Comparison of ENCODE assay signal across 8 cellular contexts in genomic region chr1:95072532-95073419, GRCh38. TPM values are rescaled to one million over a fixed set of nuclear protein-coding genes. Genes with fewer than 3 reads are reported as not detected.
DNase-seq lines count a peak whose midpoint lies in the region; ATAC-seq, FAIRE-seq and TF ChIP-seq lines count a peak whose summit lies in the region.

Gene ALG14, minus strand, starts transcription at chr1:95072951. Its CDS starts 53 bp downstream, at chr1:95072898.

- peak; percentile 62 for DNase-seq in GM12892 (ENCODE audit: insufficient read length)
- DNase-seq in NCI-H1436 treated with DMSO at 0.1 percent for 48 hours (lab: John Stamatoyannopoulos, UW) = peak; percentile 72
- DNase-seq in T follicular helper cell (ENCODE audit: low read depth) = peak; percentile 93
- DNase-seq in adrenal gland = peak; percentile 95 to 98 (median 96)
- peak; percentile 92 to 96 for DNase-seq in heart right ventricle
- DNase-seq in pons (ENCODE audit: low spot score) = peak; percentile 98
- DNase-seq in type B pancreatic cell (ENCODE audit: extremely low spot score, unreplicated experiment) = peak; percentile 92

- H3K36me3 ChIP-seq in adrenal gland (replicated peaks in 1 of 2) (no peaks in the 10 kb centered on the region), heart right ventricle (peaks cover 0 to 10% (median 0%) of the 10 kb centered on the region in 9 donors)

- H3K9me3 ChIP-seq in adrenal gland (replicated peaks in 1 of 3) (no peaks in the 10 kb centered on the region), heart right ventricle (no peaks in the 10 kb centered on the region)

- no peaks in the 10 kb centered on the region for H3K9me3 Mint-ChIP-seq in type B pancreatic cell

- H3K4me3 ChIP-seq in adrenal gland = peak within 1 kb of the TSS; percentile 4 to 88 (median 55)
- H3K4me3 ChIP-seq in heart right ventricle = peak within 1 kb of the TSS; percentile 36 to 76 (median 66)

- H3K27me3 ChIP-seq in adrenal gland (no peaks in the 10 kb centered on the region), heart right ventricle (peaks cover 0 to 4% (median 0%) of the 10 kb centered on the region in 7 donors)

- ATAC-seq in HG02852 (IDR thresholded peaks at IDR 0.05; ENCODE audit: unreplicated experiment) = peak; percentile 96
- peak; percentile 98 to 99 (median 99) for ATAC-seq in heart right ventricle

- WGBS in adrenal gland, 4 donors = 0 to 1% (median 1%) methylated on average over 43 to 53 of the region's 53 CpGs
- WGBS in heart right ventricle, 2 donors = 0% methylated on average over 53 of the region's 53 CpGs

- H3K4me1 ChIP-seq in adrenal gland (replicated peaks in 1 of 2) (peaks cover 3 to 14% of the 10 kb centered on the region in 2 donors), heart right ventricle (peaks cover 0 to 17% (median 10%) of the 10 kb centered on the region in 9 donors)

- peak within 1 kb of the TSS; percentile 92 for H3K27ac Mint-ChIP-seq in type B pancreatic cell

- peak within 1 kb of the TSS; percentile 99 for H3K4me3 Mint-ChIP-seq in type B pancreatic cell

- TF ChIP-seq CTCF in adrenal gland (IDR thresholded peaks at IDR 0.05) (no peak), heart right ventricle (IDR thresholded peaks at IDR 0.05) (no peak), type B pancreatic cell (conservative IDR thresholded peaks at IDR 0.05) (no peak)

- H3K4me1 Mint-ChIP-seq in type B pancreatic cell (ENCODE audit: unreplicated experiment) = peaks cover 20% of the 10 kb centered on the region

- H3K36me3 Mint-ChIP-seq in type B pancreatic cell = no peaks in the 10 kb centered on the region

- intact Hi-C loops in adrenal gland (cut with DNase I) = loop anchor here in 1 of 2 donors (5.0 kb wide), 1 partner anchor 160 kb away; the partner anchor contains the start of gene RWDD3
- intact Hi-C loops in heart right ventricle (cut with DNase I) = loop anchor here in 7 of 10 donors (1.0 to 5.0 kb wide), 4 partner anchors 44 to 162 kb away; partner anchors contain the start of genes RWDD3 (in 7 of the 7) and TLCD4 (in 1 of the 7)

- TF ChIP-seq POLR2A in GM12892 (IDR thresholded peaks at IDR 0.05; ENCODE audit: low read depth, low read length) (no peak; the same call in 1 of the 2 replicates), adrenal gland (IDR thresholded peaks at IDR 0.05) (peak; percentile 80 to 90)

- no peaks in the 10 kb centered on the region for H3K27me3 Mint-ChIP-seq in type B pancreatic cell

- FAIRE-seq in GM12892 (lab: Jason Lieb, UNC) = peak; percentile 97

- H3K27ac ChIP-seq in adrenal gland (peak within 1 kb of the TSS; percentile 55 to 96 (median 81)), heart right ventricle (peak within 1 kb of the TSS; percentile 79 to 95 (median 91))

RNA-seq across cellular contexts. Expression of gene ALG14, which starts in this region (rescaled TPM):
- polyA plus RNA-seq in GM12892 (2012; ENCODE audit: missing spikeins) = 0.95 TPM
- total RNA-seq in adrenal gland (10 to 100 TPM in 5 of 8 donors, 1 to 10 TPM in 3; 2.2 to 24.3 (median 14.3) TPM), heart right ventricle (1 to 10 TPM; 1.8 to 4.6 (median 3.5) TPM), type B pancreatic cell (ENCODE audit: low replicate concordance) (5.0 and 5.5 TPM in 2 replicates)
- polyA plus RNA-seq in adrenal gland (10 to 100 TPM in 1 of 3 donors, 1 to 10 TPM in 2; 1.5 to 29.9 (median 3.0) TPM), heart right ventricle (1 to 10 TPM; 1.1 to 2.1 TPM)

Comparison
In these comparisons a context has a peak if more than half of its experiments do, and no peak if none do; other contexts are left out.
1. Peak in every context shown above with its lines: DNase-seq, ATAC-seq, H3K4me3 ChIP-seq and H3K27ac ChIP-seq.